ENCODE assay signal across 8 cellular contexts in the genomic region with DNA sequence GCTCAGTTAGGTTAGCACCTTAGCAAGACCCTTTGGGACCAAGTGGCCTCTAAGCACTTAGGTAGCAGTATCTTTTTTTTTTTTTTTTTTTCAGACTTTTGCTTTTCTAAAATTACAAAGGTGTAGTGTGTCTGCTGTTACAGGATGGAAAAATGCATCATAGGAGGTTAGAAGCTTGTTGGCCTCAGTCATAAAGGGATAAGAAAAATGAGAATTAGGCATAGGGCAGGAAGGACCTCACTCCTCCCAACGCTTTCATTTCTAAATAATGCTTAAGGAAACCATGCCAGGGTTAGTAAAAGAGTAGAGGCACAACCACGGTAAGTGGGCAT. TPM values are rescaled to one million over a fixed set of nuclear protein-coding genes. Genes with fewer than 3 reads are reported as not detected.
DNase-seq lines count a peak whose midpoint lies in the region; ATAC-seq and TF ChIP-seq lines count a peak whose summit lies in the region.

No MANE protein-coding gene starts in this region.

- POLR2A ChIA-PET in activated CD4-positive, alpha-beta memory T cell treated with anti-CD3 and anti-CD28 coated beads, Interleukin-2, amount 10 ng/mL, durations not matched to agents 7 days and 5 days (lab: Charles Lee): interaction anchor here (0.8 to 1.6 kb wide), 9 partner anchors 11 to 635 kb away, joined by 3 to 7 read pairs (median 3); no protein-coding TSS in a partner anchor

- peak; percentile 40 for ATAC-seq in stimulated activated memory B cell treated with anti-CD40 and anti-IgM and Interleukin-4, amounts not matched to agents 10 μg/mL and 1 μg/mL and 100 μg/mL, for 72 hours

- CTCF ChIA-PET in activated CD4-positive, alpha-beta memory T cell treated with anti-CD3 and anti-CD28 coated beads, Interleukin-2, amount 10 ng/mL, durations not matched to agents 7 days and 5 days (lab: Charles Lee): interaction anchor here (0.6 to 1.7 kb wide), 6 partner anchors 9 to 346 kb away, joined by 3 to 5 read pairs (median 4); no protein-coding TSS in a partner anchor

- no peaks in the 10 kb centered on the region for H3K9me2 ChIP-seq in hepatocyte (replicated peaks; ENCODE audit: insufficient read depth)

- H3K4me3 ChIP-seq in HAP-1 (peak overlapping the region; percentile 56), hepatocyte (no peak overlapping the region)

- H3K4me1 ChIP-seq in HAP-1 (peaks cover 51% of the 10 kb centered on the region), hepatocyte (ENCODE audit: insufficient read depth) (peaks cover 4% of the 10 kb centered on the region)

- H2AFZ ChIP-seq in hepatocyte: peak overlapping the region; percentile 68

- H3K36me3 Mint-ChIP-seq in activated CD4-positive, alpha-beta memory T cell treated with anti-CD3 and anti-CD28 coated beads, Interleukin-2, amount 10 ng/mL, durations not matched to agents 7 days and 5 days (ENCODE audit: low read depth): peaks cover 4% of the 10 kb centered on the region
- H3K36me3 Mint-ChIP-seq in stimulated activated memory B cell treated with anti-CD40 and anti-IgM and Interleukin-4, amounts not matched to agents 10 μg/mL and 1 μg/mL and 100 μg/mL, for 72 hours: no peaks in the 10 kb centered on the region

- H3K27me3 ChIP-seq in HAP-1 (ENCODE audit: low read depth) (no peaks in the 10 kb centered on the region), hepatocyte (no peaks in the 10 kb centered on the region)

- no peaks in the 10 kb centered on the region for H3K36me3 ChIP-seq in HAP-1 (replicated peaks)
- H3K36me3 ChIP-seq in hepatocyte (replicated peaks; ENCODE audit: insufficient read depth, low read depth): no peaks in the 10 kb centered on the region

- no peaks in the 10 kb centered on the region for H3K9me3 Mint-ChIP-seq in activated CD4-positive, alpha-beta memory T cell treated with anti-CD3 and anti-CD28 coated beads, Interleukin-2, amount 10 ng/mL, durations not matched to agents 7 days and 5 days
- no peaks in the 10 kb centered on the region for H3K9me3 Mint-ChIP-seq in stimulated activated memory B cell treated with anti-CD40 and anti-IgM and Interleukin-4, amounts not matched to agents 10 μg/mL and 1 μg/mL and 100 μg/mL, for 72 hours

- WGBS in hepatocyte (ENCODE audit: low lambda C conversion rate, missing lambda C conversion rate): 37% methylated on average over 2 of the region's 2 CpGs

- H3K27me3 Mint-ChIP-seq in activated CD4-positive, alpha-beta memory T cell treated with anti-CD3 and anti-CD28 coated beads, Interleukin-2, amount 10 ng/mL, durations not matched to agents 7 days and 5 days: no peaks in the 10 kb centered on the region
- no peaks in the 10 kb centered on the region for H3K27me3 Mint-ChIP-seq in stimulated activated memory B cell treated with anti-CD40 and anti-IgM and Interleukin-4, amounts not matched to agents 10 μg/mL and 1 μg/mL and 100 μg/mL, for 72 hours

- H3K27ac ChIP-seq in hepatocyte: peak overlapping the region; percentile 88

- peak overlapping the region; percentile 87 for H3K4me3 Mint-ChIP-seq in activated CD4-positive, alpha-beta memory T cell treated with anti-CD3 and anti-CD28 coated beads, Interleukin-2, amount 10 ng/mL, durations not matched to agents 7 days and 5 days
- H3K4me3 Mint-ChIP-seq in stimulated activated memory B cell treated with anti-CD40 and anti-IgM and Interleukin-4, amounts not matched to agents 10 μg/mL and 1 μg/mL and 100 μg/mL, for 72 hours: peak overlapping the region; percentile 95

- in situ Hi-C loops in HAP-1 (cut with MboI; ENCODE audit: low sequenced_read_pairs): no loop called here

- no peaks in the 10 kb centered on the region for H4K20me1 ChIP-seq in hepatocyte (ENCODE audit: insufficient read depth, poor library complexity, severe bottlenecking)

- peak overlapping the region; percentile 71 for H3K4me2 ChIP-seq in hepatocyte

- H3K79me2 ChIP-seq in hepatocyte: no peaks in the 10 kb centered on the region

- H3K27ac Mint-ChIP-seq in activated CD4-positive, alpha-beta memory T cell treated with anti-CD3 and anti-CD28 coated beads, Interleukin-2, amount 10 ng/mL, durations not matched to agents 7 days and 5 days: peak overlapping the region; percentile 98
- peak overlapping the region; percentile 87 for H3K27ac Mint-ChIP-seq in stimulated activated memory B cell treated with anti-CD40 and anti-IgM and Interleukin-4, amounts not matched to agents 10 μg/mL and 1 μg/mL and 100 μg/mL, for 72 hours

- no peak for DNase-seq in HAP-1 (ENCODE audit: low spot score in 2 of 2)
- DNase-seq in activated CD4-positive, alpha-beta memory T cell treated with anti-CD3 and anti-CD28 coated beads, Interleukin-2, amount 10 ng/mL, durations not matched to agents 7 days and 5 days: no peak
- no peak for DNase-seq in hepatocyte (ENCODE audit: low spot score)
- no peak for DNase-seq in NCI-H2171 (lab: John Stamatoyannopoulos, UW)
- DNase-seq in activated effector memory CD4-positive, alpha-beta T cell treated with anti-CD3 and anti-CD28 coated beads, Interleukin-2, amount 50 U/mL, for 16 hours: no peak
- DNase-seq in ecto neural progenitor cell (ENCODE audit: low spot score): no peak
- no peak for DNase-seq in DMS53 (lab: John Stamatoyannopoulos, UW)

- peaks cover 41% of the 10 kb centered on the region for H3K4me1 Mint-ChIP-seq in activated CD4-positive, alpha-beta memory T cell treated with anti-CD3 and anti-CD28 coated beads, Interleukin-2, amount 10 ng/mL, durations not matched to agents 7 days and 5 days
- peaks cover 17% of the 10 kb centered on the region for H3K4me1 Mint-ChIP-seq in stimulated activated memory B cell treated with anti-CD40 and anti-IgM and Interleukin-4, amounts not matched to agents 10 μg/mL and 1 μg/mL and 100 μg/mL, for 72 hours

- H3K9me3 ChIP-seq in HAP-1 (no peaks in the 10 kb centered on the region), hepatocyte (ENCODE audit: low read depth) (no peaks in the 10 kb centered on the region)

- no peak for TF ChIP-seq CTCF in hepatocyte (IDR thresholded peaks at IDR 0.05; ENCODE audit: poor library complexity)

RNA-seq across cellular contexts. Expression of gene PABIR2, which starts 9.7 kb away (rescaled TPM):
- total RNA-seq in activated CD4-positive, alpha-beta memory T cell treated with anti-CD3 and anti-CD28 coated beads, Interleukin-2, amount 10 ng/mL, durations not matched to agents 7 days and 5 days: 10 to 100 TPM; 55.3 to 57.3 TPM
- 11.2 and 12.0 TPM in 2 replicates for total RNA-seq in hepatocyte
- 9.0 and 12.5 TPM in 2 replicates for polyA plus RNA-seq in hepatocyte
